Comparison of ENCODE assay signal across 9 cellular contexts in genomic region chr1:156572663-156573018, GRCh38. TPM values are rescaled to one million over a fixed set of nuclear protein-coding genes. Genes with fewer than 3 reads are reported as not detected.
DNase-seq lines count a peak whose midpoint lies in the region; ATAC-seq and TF ChIP-seq lines count a peak whose summit lies in the region.
"Had no signal": no experiment of that assay in that cellular context is flagged by ENCODE, and none has a peak within 500 bp of the region (broad histone marks: within the 10 kb centered on the region; RNA-seq: fewer than 3 reads in every experiment).

No MANE protein-coding gene starts in this region.

- peaks cover 23% of the 10 kb centered on the region for H3K36me3 ChIP-seq in WERI-Rb-1

- TF ChIP-seq CTCF in WERI-Rb-1 (IDR thresholded peaks at IDR 0.05; ENCODE audit: low read depth, low read length) (no peak), glutamatergic neuron (IDR thresholded peaks at IDR 0.05; ENCODE audit: partially characterized antibody, unreplicated experiment) (no peak)

- H3K9me3 ChIP-seq in WERI-Rb-1 (ENCODE audit: severe bottlenecking) = no peaks in the 10 kb centered on the region

- H3K36me3 Mint-ChIP-seq in T-helper 2 cell treated with Interferon-gamma antibody and Interleukin-4, amounts not matched to agents 5 μg/mL and 100 μg/mL, for 36 hours (ENCODE audit: low read depth) = peaks cover 8% of the 10 kb centered on the region
- no peaks in the 10 kb centered on the region for H3K36me3 Mint-ChIP-seq in glutamatergic neuron (ENCODE audit: unreplicated experiment)

- H3K27me3 Mint-ChIP-seq in T-helper 2 cell treated with Interferon-gamma antibody and Interleukin-4, amounts not matched to agents 5 μg/mL and 100 μg/mL, for 36 hours (ENCODE audit: low read depth) = peaks cover 17% of the 10 kb centered on the region
- peaks cover 2% of the 10 kb centered on the region for H3K27me3 Mint-ChIP-seq in glutamatergic neuron (ENCODE audit: unreplicated experiment)
- H3K27me3 Mint-ChIP-seq in stimulated activated naive CD8-positive, alpha-beta T cell treated with anti-CD3 and anti-CD28 coated beads, Interleukin-15, amount 100 ng/mL, for 72 hours = peaks cover 25% of the 10 kb centered on the region

- H3K4me3 ChIP-seq in WERI-Rb-1 (ENCODE audit: low read depth, low read length) = peak overlapping the region; percentile 69

- peaks cover 20% of the 10 kb centered on the region for H3K4me1 Mint-ChIP-seq in T-helper 2 cell treated with Interferon-gamma antibody and Interleukin-4, amounts not matched to agents 5 μg/mL and 100 μg/mL, for 36 hours (ENCODE audit: low read depth)
- H3K4me1 Mint-ChIP-seq in glutamatergic neuron (ENCODE audit: low read depth, unreplicated experiment) = peaks cover 9% of the 10 kb centered on the region
- H3K4me1 Mint-ChIP-seq in stimulated activated naive CD8-positive, alpha-beta T cell treated with anti-CD3 and anti-CD28 coated beads, Interleukin-15, amount 100 ng/mL, for 72 hours = peaks cover 24% of the 10 kb centered on the region

- H3K4me3 Mint-ChIP-seq in T-helper 2 cell treated with Interferon-gamma antibody and Interleukin-4, amounts not matched to agents 5 μg/mL and 100 μg/mL, for 36 hours = peak overlapping the region; percentile 95
- H3K4me3 Mint-ChIP-seq in glutamatergic neuron (ENCODE audit: unreplicated experiment) = peak overlapping the region; percentile 99
- H3K4me3 Mint-ChIP-seq in stimulated activated naive CD8-positive, alpha-beta T cell treated with anti-CD3 and anti-CD28 coated beads, Interleukin-15, amount 100 ng/mL, for 72 hours = peak overlapping the region; percentile 95 to 97

- no peaks in the 10 kb centered on the region for H3K27me3 ChIP-seq in WERI-Rb-1 (ENCODE audit: insufficient read depth, low read depth, severe bottlenecking)

- DNase-seq in T-helper 2 cell treated with Interferon-gamma antibody and Interleukin-4, amounts not matched to agents 5 μg/mL and 100 μg/mL, for 36 hours (ENCODE audit: low spot score) = no peak
- DNase-seq in T-helper 2 cell (no peak), WERI-Rb-1 (no peak), glutamatergic neuron (no peak), pons (ENCODE audit: low spot score) (no peak)
- no peak for DNase-seq in stimulated activated naive CD8-positive, alpha-beta T cell treated with anti-CD3 and anti-CD28 coated beads, Interleukin-15, amount 100 ng/mL, for 72 hours

- no peaks in the 10 kb centered on the region for H3K9me3 Mint-ChIP-seq in T-helper 2 cell treated with Interferon-gamma antibody and Interleukin-4, amounts not matched to agents 5 μg/mL and 100 μg/mL, for 36 hours
- peaks cover 3% of the 10 kb centered on the region for H3K9me3 Mint-ChIP-seq in glutamatergic neuron (ENCODE audit: unreplicated experiment)
- no peaks in the 10 kb centered on the region for H3K9me3 Mint-ChIP-seq in stimulated activated naive CD8-positive, alpha-beta T cell treated with anti-CD3 and anti-CD28 coated beads, Interleukin-15, amount 100 ng/mL, for 72 hours

- peak; percentile 19 for ATAC-seq in stimulated activated naive CD8-positive, alpha-beta T cell treated with anti-CD3 and anti-CD28 coated beads, Interleukin-15, amount 100 ng/mL, for 72 hours
- ATAC-seq in HG02763 (IDR thresholded peaks at IDR 0.05; ENCODE audit: unreplicated experiment) = no peak
- no peak for ATAC-seq in GM18870 (IDR thresholded peaks at IDR 0.05; ENCODE audit: unreplicated experiment)

- H3K27ac Mint-ChIP-seq in T-helper 2 cell treated with Interferon-gamma antibody and Interleukin-4, amounts not matched to agents 5 μg/mL and 100 μg/mL, for 36 hours = no peak overlapping the region
- H3K27ac Mint-ChIP-seq in glutamatergic neuron (ENCODE audit: unreplicated experiment) = no peak overlapping the region
- H3K27ac Mint-ChIP-seq in stimulated activated naive CD8-positive, alpha-beta T cell treated with anti-CD3 and anti-CD28 coated beads, Interleukin-15, amount 100 ng/mL, for 72 hours = peak overlapping the region; percentile 64 to 87

- no peak overlapping the region for H3K27ac ChIP-seq in WERI-Rb-1

RNA-seq across cellular contexts. Expression of gene IQGAP3, which starts 0.3 kb away (rescaled TPM):
- total RNA-seq in glutamatergic neuron (ENCODE audit: unreplicated experiment) = 6.1 TPM

RNA-seq across cellular contexts. Expression of gene TTC24, which starts 6.9 kb away (rescaled TPM):
- not detected for total RNA-seq in glutamatergic neuron (ENCODE audit: unreplicated experiment)
- total RNA-seq: lung microvascular endothelial cell had no signal

RNA-seq across cellular contexts. Expression of gene NAXE, which starts 18.9 kb away (rescaled TPM):
- 44.5 TPM for total RNA-seq in glutamatergic neuron (ENCODE audit: unreplicated experiment)

RNA-seq across cellular contexts. Expression of gene GPATCH4, which starts 28.6 kb away (rescaled TPM):
- 13.2 TPM for total RNA-seq in glutamatergic neuron (ENCODE audit: unreplicated experiment)

RNA-seq across cellular contexts. Expression of gene HAPLN2, which starts 46.6 kb away (rescaled TPM):
- total RNA-seq in glutamatergic neuron (ENCODE audit: unreplicated experiment) = 0.71 TPM
- total RNA-seq: lung microvascular endothelial cell had no signal

Comparison
In these comparisons a context has a peak if more than half of its experiments do, and no peak if none do; other contexts are left out.
1. H3K27ac Mint-ChIP-seq: peak in stimulated activated naive CD8-positive, alpha-beta T cell treated with anti-CD3 and anti-CD28 coated beads, Interleukin-15, amount 100 ng/mL, for 72 hours (2 of 2); none in T-helper 2 cell treated with Interferon-gamma antibody and Interleukin-4, amounts not matched to agents 5 μg/mL and 100 μg/mL, for 36 hours (single experiment) and glutamatergic neuron (single experiment).
2. Peak in every context shown above with its lines, with median percentiles within 50 percentile points of each other: H3K4me3 Mint-ChIP-seq.